ENCODE assay signal across 1 cellular context in genomic region chr10:87878664-87879459, GRCh38.
A peak's percentile ranks its signal among the peaks of the same experiment; 100 is the strongest.
TF ChIP-seq lines count a peak whose summit lies in the region.

No MANE protein-coding gene starts in this region.

TF ChIP-seq in HEK293, 187 proteins besides CTCF, POLR2A, EP300 and RAD21 (continued from another document and continues in another):
- peak; percentile 72 for TF ChIP-seq ZNF398 (tag by site-specific recombination; IDR thresholded peaks at IDR 0.05)
- no peak for TF ChIP-seq ZBTB44 (tag by site-specific recombination; IDR thresholded peaks at IDR 0.05)
- no peak for TF ChIP-seq ZNF555 (tag by site-specific recombination; conservative IDR thresholded peaks at IDR 0.05)
- peak; percentile 92 for TF ChIP-seq ZNF449 (tag by site-specific recombination; IDR thresholded peaks at IDR 0.05)
- TF ChIP-seq SETDB1 (IDR thresholded peaks at IDR 0.05; ENCODE audit: insufficient read length, low read length), result no peak
- TF ChIP-seq KLF7 (tag by site-specific recombination; IDR thresholded peaks at IDR 0.05; ENCODE audit: borderline replicate concordance), result peak; percentile 75; the same call in 1 of the 2 replicates
- TF ChIP-seq ZNF510 (tag by site-specific recombination; IDR thresholded peaks at IDR 0.05; ENCODE audit: insufficient replicate concordance), result no peak
- peak; percentile 87 for TF ChIP-seq ZNF692 (tag by site-specific recombination; IDR thresholded peaks at IDR 0.05)
- peak; percentile 66; the same call in 1 of the 2 replicates for TF ChIP-seq HIC1 (tag by site-specific recombination; IDR thresholded peaks at IDR 0.05)
- TF ChIP-seq PRDM10 (tag by site-specific recombination; IDR thresholded peaks at IDR 0.05), result peak; percentile 51
- peak; percentile 57; the same call in 1 of the 2 replicates for TF ChIP-seq ZNF10 (tag by site-specific recombination; IDR thresholded peaks at IDR 0.05)
- TF ChIP-seq ZNF639 (tag by site-specific recombination; IDR thresholded peaks at IDR 0.05), result peak; percentile 50
- peak; percentile 81 for TF ChIP-seq ZNF501 (tag by site-specific recombination; IDR thresholded peaks at IDR 0.05)
- no peak; the same call in 1 of the 2 replicates for TF ChIP-seq ZNF624 (tag by site-specific recombination; IDR thresholded peaks at IDR 0.05)
- TF ChIP-seq ZNF18 (tag by site-specific recombination; IDR thresholded peaks at IDR 0.05), result peak; percentile 93
- TF ChIP-seq PATZ1 (tag by site-specific recombination; IDR thresholded peaks at IDR 0.05), result 0 out of 2 replicates have a peak, but pooled peaks have one; percentile 36
- peak; percentile 94 for TF ChIP-seq BCL11B (tag by site-specific recombination; IDR thresholded peaks at IDR 0.05; ENCODE audit: low read depth)
- 0 out of 2 replicates have a peak, but pooled peaks have one; percentile 12 for TF ChIP-seq REST (tag by site-specific recombination; IDR thresholded peaks at IDR 0.05)
- 0 out of 2 replicates have a peak, but pooled peaks have one; percentile 21 for TF ChIP-seq ZNF561 (tag by site-specific recombination; IDR thresholded peaks at IDR 0.05; ENCODE audit: borderline replicate concordance)
- TF ChIP-seq SCRT1 (tag by site-specific recombination; IDR thresholded peaks at IDR 0.05; ENCODE audit: borderline replicate concordance), result peak; percentile 75
- no peak for TF ChIP-seq ZNF26 (tag by site-specific recombination; IDR thresholded peaks at IDR 0.05)
- TF ChIP-seq ZNF585B (tag by site-specific recombination; IDR thresholded peaks at IDR 0.05), result no peak
- 0 out of 2 replicates have a peak, but pooled peaks have one; percentile 11 for TF ChIP-seq ZNF202 (tag by site-specific recombination; IDR thresholded peaks at IDR 0.05; ENCODE audit: borderline replicate concordance)
- TF ChIP-seq KLF8 (tag by site-specific recombination; IDR thresholded peaks at IDR 0.05), result peak; percentile 44; the same call in 1 of the 2 replicates
